Comparison of ENCODE assay signal across 1 cellular context in the genomic region with DNA sequence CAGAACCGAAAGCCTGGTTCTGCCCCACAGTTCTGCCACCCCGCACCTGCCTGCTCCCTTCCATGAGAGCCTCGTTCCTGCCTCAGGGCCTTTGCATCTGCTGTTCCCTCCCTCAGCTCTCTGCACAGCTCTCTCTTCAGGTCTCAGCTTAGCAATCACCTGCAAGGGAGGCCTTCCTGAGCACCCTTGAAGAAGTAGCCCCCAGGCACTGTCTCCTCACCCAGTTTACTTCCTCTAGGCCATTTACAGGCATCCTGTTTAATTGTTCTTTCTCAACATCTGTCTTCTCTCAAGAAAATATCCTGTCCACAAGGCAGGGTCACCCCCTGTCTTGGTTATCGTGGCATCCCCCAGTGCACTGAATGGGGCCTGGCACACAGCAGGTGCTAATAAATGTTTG.
TF ChIP-seq lines count a peak whose summit lies in the region.

No MANE protein-coding gene starts in this region.

TF ChIP-seq in GM12878, 131 proteins besides CTCF, POLR2A, EP300 and RAD21:
- no peak for TF ChIP-seq RB1 (IDR thresholded peaks at IDR 0.05; ENCODE audit: borderline replicate concordance)
- no peak for TF ChIP-seq ATF2 (IDR thresholded peaks at IDR 0.05; ENCODE audit: low read length)
- TF ChIP-seq ETV6 (conservative IDR thresholded peaks at IDR 0.05 in 1 of 2, IDR thresholded peaks at IDR 0.05 in 1 of 2; ENCODE audit: borderline replicate concordance in 1 of 2, low read depth in 1 of 2): no peak
- TF ChIP-seq KDM1A (IDR thresholded peaks at IDR 0.05; ENCODE audit: borderline replicate concordance): no peak
- TF ChIP-seq SMARCA5 (IDR thresholded peaks at IDR 0.05): 0 out of 2 replicates have a peak, but pooled peaks have one; percentile 51
- TF ChIP-seq ZNF24 (IDR thresholded peaks at IDR 0.05): 0 out of 2 replicates have a peak, but pooled peaks have one; percentile 4
- TF ChIP-seq, protein P1, sequence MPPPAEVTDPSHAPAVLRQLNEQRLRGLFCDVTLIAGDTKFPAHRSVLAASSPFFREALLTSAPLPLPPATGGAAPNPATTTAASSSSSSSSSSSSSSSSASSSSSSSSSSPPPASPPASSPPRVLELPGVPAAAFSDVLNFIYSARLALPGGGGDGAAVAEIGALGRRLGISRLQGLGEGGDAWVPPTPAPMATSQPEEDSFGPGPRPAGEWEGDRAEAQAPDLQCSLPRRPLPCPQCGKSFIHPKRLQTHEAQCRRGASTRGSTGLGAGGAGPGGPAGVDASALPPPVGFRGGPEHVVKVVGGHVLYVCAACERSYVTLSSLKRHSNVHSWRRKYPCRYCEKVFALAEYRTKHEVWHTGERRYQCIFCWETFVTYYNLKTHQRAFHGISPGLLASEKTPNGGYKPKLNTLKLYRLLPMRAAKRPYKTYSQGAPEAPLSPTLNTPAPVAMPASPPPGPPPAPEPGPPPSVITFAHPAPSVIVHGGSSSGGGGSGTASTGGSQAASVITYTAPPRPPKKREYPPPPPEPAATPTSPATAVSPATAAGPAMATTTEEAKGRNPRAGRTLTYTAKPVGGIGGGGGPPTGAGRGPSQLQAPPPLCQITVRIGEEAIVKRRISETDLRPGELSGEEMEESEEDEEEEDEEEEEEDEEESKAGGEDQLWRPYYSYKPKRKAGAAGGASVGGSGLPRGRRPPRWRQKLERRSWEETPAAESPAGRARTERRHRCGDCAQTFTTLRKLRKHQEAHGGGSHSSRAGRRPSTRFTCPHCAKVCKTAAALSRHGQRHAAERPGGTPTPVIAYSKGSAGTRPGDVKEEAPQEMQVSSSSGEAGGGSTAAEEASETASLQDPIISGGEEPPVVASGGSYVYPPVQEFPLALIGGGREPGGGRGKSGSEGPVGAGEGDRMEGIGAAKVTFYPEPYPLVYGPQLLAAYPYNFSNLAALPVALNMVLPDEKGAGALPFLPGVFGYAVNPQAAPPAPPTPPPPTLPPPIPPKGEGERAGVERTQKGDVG (CRISPR knock-in tag; IDR thresholded peaks at IDR 0.05): no peak
- TF ChIP-seq STAT3 (IDR thresholded peaks at IDR 0.05; ENCODE audit: low read depth, low read length): no peak
- no peak for TF ChIP-seq CHD2 (IDR thresholded peaks at IDR 0.05; ENCODE audit: borderline replicate concordance, low read depth, low read length)
- TF ChIP-seq SRF (IDR thresholded peaks at IDR 0.05; ENCODE audit: low read depth in 2 of 2, low read length in 2 of 2): peak in 1 of 2 experiments; percentile 42; a peak in 1 of 4 replicates
- no peak for TF ChIP-seq KAT2A (conservative IDR thresholded peaks at IDR 0.05; ENCODE audit: control insufficient read depth, low read depth, low read length)
- TF ChIP-seq ZNF622 (IDR thresholded peaks at IDR 0.05): no peak
- TF ChIP-seq MEF2A (IDR thresholded peaks at IDR 0.05; ENCODE audit: insufficient read depth, low read depth, low read length): no peak
- no peak for TF ChIP-seq ZNF217 (IDR thresholded peaks at IDR 0.05)
- no peak for TF ChIP-seq ATF7 (IDR thresholded peaks at IDR 0.05; ENCODE audit: low read depth)
- TF ChIP-seq PAX5 (IDR thresholded peaks at IDR 0.05; ENCODE audit: borderline replicate concordance, low read depth, low read length): no peak
- no peak for TF ChIP-seq BHLHE40 (IDR thresholded peaks at IDR 0.05; ENCODE audit: borderline replicate concordance in 1 of 2, low read depth in 2 of 2, low read length in 1 of 2)
- TF ChIP-seq CHD4 (IDR thresholded peaks at IDR 0.05): no peak
- TF ChIP-seq MEF2B (IDR thresholded peaks at IDR 0.05; ENCODE audit: partially characterized antibody, poor library complexity, severe bottlenecking): no peak
- no peak for TF ChIP-seq ESRRA (IDR thresholded peaks at IDR 0.05; ENCODE audit: low read length)
- no peak for TF ChIP-seq NRF1 (conservative IDR thresholded peaks at IDR 0.05; ENCODE audit: low read depth, low read length)
- no peak for TF ChIP-seq SREBF2 (IDR thresholded peaks at IDR 0.05; ENCODE audit: low read length)
